In the genomic region with DNA sequence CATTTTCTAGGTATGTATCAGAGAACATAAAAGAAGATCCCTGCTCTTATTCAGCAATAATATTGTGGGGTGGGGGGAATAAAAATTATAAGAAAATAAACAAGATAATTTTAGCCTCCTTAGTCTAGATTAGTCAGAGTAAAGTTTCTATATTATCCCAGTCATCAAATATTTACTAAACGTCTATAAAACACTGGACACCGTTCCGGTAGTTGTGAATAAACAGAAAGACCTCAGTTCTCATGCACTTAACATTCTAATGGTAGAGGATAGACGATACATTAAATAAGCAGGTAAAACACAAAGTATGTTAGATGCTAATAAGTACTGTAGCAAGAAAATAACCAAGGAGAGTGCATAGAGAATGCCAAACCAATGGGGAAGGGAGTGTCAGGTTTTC, we compare ENCODE assay signal across 8 cellular contexts.
"Had no signal": no experiment of that assay in that cellular context is flagged by ENCODE, and none has a peak within 500 bp of the region (broad histone marks: within the 10 kb centered on the region; RNA-seq: fewer than 3 reads in every experiment).

No MANE protein-coding gene starts in this region.

- H3K4me3 ChIP-seq: K562 had no signal

- H3K4me1 Mint-ChIP-seq: IgD-negative memory B cell had no signal

- H3K27ac Mint-ChIP-seq: IgD-negative memory B cell had no signal

- H3K36me3 Mint-ChIP-seq: IgD-negative memory B cell had no signal

- H3K9me3 Mint-ChIP-seq: IgD-negative memory B cell had no signal

- H3K27ac ChIP-seq: HL-60, KMS-11 had no signal

- H3K4me2 ChIP-seq: KMS-11 had no signal

- H3K9ac ChIP-seq: KMS-11 had no signal

- H3K4me3 Mint-ChIP-seq: IgD-negative memory B cell had no signal

- ATAC-seq: HepG2, K562 had no signal

- H3K27me3 Mint-ChIP-seq: IgD-negative memory B cell had no signal

- DNase-seq: IMR-90, KBM-7, KG1 had no signal
